In the genomic region with DNA sequence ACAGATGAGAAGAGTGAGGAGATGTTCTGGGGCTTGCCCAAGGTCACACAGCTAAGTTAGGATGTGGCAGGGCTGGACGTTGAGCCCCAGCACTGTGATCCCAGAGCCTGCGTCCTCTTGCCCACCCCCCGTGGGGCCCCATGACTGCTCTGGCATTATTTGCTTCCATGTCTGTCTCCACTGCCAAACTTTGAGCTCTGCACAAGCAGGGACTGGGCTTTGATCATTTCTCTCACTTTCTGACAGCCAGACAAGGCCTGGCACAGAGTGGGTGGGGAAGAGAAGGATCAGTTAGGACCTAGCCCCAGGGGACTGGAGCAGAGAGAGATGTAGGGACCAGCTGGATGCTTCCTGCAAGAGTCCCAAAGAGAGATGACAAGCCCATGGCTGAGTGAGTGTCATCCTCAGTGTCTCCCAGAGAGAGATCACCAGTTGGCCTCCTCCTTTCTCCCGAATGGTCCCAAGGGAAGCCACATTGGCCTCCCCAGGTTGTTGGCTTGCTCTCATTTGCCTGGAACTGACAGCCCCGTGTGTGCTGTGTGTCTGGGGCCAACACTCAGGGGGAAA, we compare ENCODE assay signal across 22 cellular contexts.
"Had no signal": no experiment of that assay in that cellular context is flagged by ENCODE, and none has a peak within 500 bp of the region (broad histone marks: within the 10 kb centered on the region; RNA-seq: fewer than 3 reads in every experiment).

No MANE protein-coding gene starts in this region.

- H3K36me3 Mint-ChIP-seq: mesothelial cell of epicardium had no signal

- DNase-seq: activated CD4-positive, alpha-beta T cell treated with anti-CD3 and anti-CD28 coated beads, Interleukin-2, amount 50 U/mL, for 1 hour; activated CD4-positive, CD25-positive, alpha-beta regulatory T cell treated with anti-CD3 and anti-CD28 coated beads, Interleukin-2, amount 50 U/mL, for 72 hours; activated CD8-positive, alpha-beta T cell treated with anti-CD3 and anti-CD28 coated beads, Interleukin-2, amount 10 ng/mL, durations not matched to agents 7 days and 5 days; activated gamma-delta T cell treated with Interleukin-2 at 50 U/mL for 16 hours; anterior cingulate cortex; body of pancreas; effector memory CD4-positive, alpha-beta T cell; gastrocnemius medialis; hippocampal formation; left ventricle myocardium inferior; naive thymus-derived CD8-positive, alpha-beta T cell; ovary; spleen; stimulated activated CD4-positive, alpha-beta T cell treated with anti-CD3 and anti-CD28 coated beads, Interleukin-4, amount 100 ng/mL, for 1 hour; stimulated activated naive CD4-positive, alpha-beta T cell; testis; WERI-Rb-1 had no signal

- H3K27me3 ChIP-seq: body of pancreas, gastrocnemius medialis, ovary, spleen, testis had no signal

- H3K4me3 ChIP-seq: body of pancreas, esophagus muscularis mucosa, gastrocnemius medialis, left ventricle myocardium inferior, ovary, prostate gland, spleen, testis had no signal

- H3K36me3 ChIP-seq: esophagus muscularis mucosa, gastrocnemius medialis, left ventricle myocardium inferior, ovary, prostate gland, spleen, WERI-Rb-1 had no signal

- H3K27me3 Mint-ChIP-seq: activated naive CD4-positive, alpha-beta T cell treated with anti-CD3 and anti-CD28 coated beads, Interleukin-2, amount 50 U/mL, for 24 hours; dendritic cell treated with granulocyte-macrophage colony-stimulating factor and Interleukin-4, amounts not matched to agents 40 ng/mL and 50 ng/mL, for 4 days; naive thymus-derived CD8-positive, alpha-beta T cell had no signal

- H3K9me3 Mint-ChIP-seq: activated naive CD4-positive, alpha-beta T cell treated with anti-CD3 and anti-CD28 coated beads, Interleukin-2, amount 50 U/mL, for 24 hours; dendritic cell treated with granulocyte-macrophage colony-stimulating factor and Interleukin-4, amounts not matched to agents 40 ng/mL and 50 ng/mL, for 4 days; mesothelial cell of epicardium; naive thymus-derived CD8-positive, alpha-beta T cell had no signal

- H3K4me3 Mint-ChIP-seq: activated CD8-positive, alpha-beta T cell treated with anti-CD3 and anti-CD28 coated beads, Interleukin-2, amount 10 ng/mL, durations not matched to agents 7 days and 5 days; activated naive CD4-positive, alpha-beta T cell treated with anti-CD3 and anti-CD28 coated beads, Interleukin-2, amount 50 U/mL, for 24 hours; dendritic cell treated with granulocyte-macrophage colony-stimulating factor and Interleukin-4, amounts not matched to agents 40 ng/mL and 50 ng/mL, for 4 days; mesothelial cell of epicardium; naive thymus-derived CD8-positive, alpha-beta T cell had no signal

- H3K9me3 ChIP-seq: body of pancreas, esophagus muscularis mucosa, gastrocnemius medialis, left ventricle myocardium inferior, ovary, prostate gland, spleen, testis had no signal

- ATAC-seq: activated CD8-positive, alpha-beta T cell treated with anti-CD3 and anti-CD28 coated beads, Interleukin-2, amount 10 ng/mL, durations not matched to agents 7 days and 5 days; body of pancreas; gastrocnemius medialis; naive thymus-derived CD8-positive, alpha-beta T cell had no signal

- H3K27ac ChIP-seq: body of pancreas, esophagus muscularis mucosa, gastrocnemius medialis, left ventricle myocardium inferior, ovary, prostate gland, spleen, testis, WERI-Rb-1 had no signal

- H3K4me1 ChIP-seq: body of pancreas, esophagus muscularis mucosa, gastrocnemius medialis, left ventricle myocardium inferior, prostate gland, spleen, testis had no signal

- H3K27ac Mint-ChIP-seq: activated CD8-positive, alpha-beta T cell treated with anti-CD3 and anti-CD28 coated beads, Interleukin-2, amount 10 ng/mL, durations not matched to agents 7 days and 5 days; activated naive CD4-positive, alpha-beta T cell treated with anti-CD3 and anti-CD28 coated beads, Interleukin-2, amount 50 U/mL, for 24 hours; dendritic cell treated with granulocyte-macrophage colony-stimulating factor and Interleukin-4, amounts not matched to agents 40 ng/mL and 50 ng/mL, for 4 days; mesothelial cell of epicardium had no signal
